In the genomic region with DNA sequence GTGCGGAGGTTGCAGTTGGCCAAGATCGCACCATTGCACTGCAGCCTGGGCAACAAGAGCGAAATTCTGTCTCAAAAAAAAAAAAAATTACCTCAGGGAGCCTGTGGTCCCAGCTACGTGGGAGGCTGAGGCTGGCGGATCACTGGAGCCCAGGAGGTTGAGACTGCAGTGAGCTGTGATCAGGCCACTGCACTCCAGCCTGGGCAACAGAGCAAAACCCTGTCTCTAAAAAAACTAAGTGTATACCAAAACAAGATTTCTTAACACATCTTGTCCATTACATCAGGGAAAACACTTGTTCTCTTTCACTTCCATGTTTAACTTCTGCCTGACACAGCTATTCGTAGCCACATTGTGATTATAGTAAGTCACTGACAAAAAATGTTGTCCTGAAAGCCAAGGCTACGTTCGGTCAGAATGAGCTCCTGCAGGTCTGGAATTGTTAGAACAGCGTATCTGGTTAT, we compare ENCODE assay signal across 8 cellular contexts. TPM values are rescaled to one million over a fixed set of nuclear protein-coding genes. Genes with fewer than 3 reads are reported as not detected.
DNase-seq lines count a peak whose midpoint lies in the region; ATAC-seq, FAIRE-seq and TF ChIP-seq lines count a peak whose summit lies in the region.

No MANE protein-coding gene starts in this region.

- no peak overlapping the region for H3K27ac Mint-ChIP-seq in endodermal cell

- H3K4me1 ChIP-seq in endodermal cell (ENCODE audit: control insufficient read depth, insufficient read depth, low read length) (peaks cover 5% of the 10 kb centered on the region), prostate gland (replicated peaks) (peaks cover 25% of the 10 kb centered on the region)

- intact Hi-C loops in prostate gland (cut with DNase I) = no loop called here

- H3K4me1 Mint-ChIP-seq in endodermal cell = peaks cover 18% of the 10 kb centered on the region

- H3K27me3 Mint-ChIP-seq in endodermal cell (ENCODE audit: insufficient read depth) = no peaks in the 10 kb centered on the region

- no peak for TF ChIP-seq POLR2A in prostate gland (IDR thresholded peaks at IDR 0.05)

- no peak for ATAC-seq in GM18861 (IDR thresholded peaks at IDR 0.05; ENCODE audit: unreplicated experiment)

- H3K4me3 Mint-ChIP-seq in endodermal cell = peak overlapping the region; percentile 76

- WGBS in endodermal cell (ENCODE audit: insufficient coverage in 1 of 2, insufficient read length in 1 of 2), 2 experiments = 89 to 95% methylated on average over 4 to 9 of the region's 9 CpGs
- WGBS in prostate gland = 64% methylated on average over 9 of the region's 9 CpGs

- H3K36me3 Mint-ChIP-seq in endodermal cell (ENCODE audit: low read depth) = peaks cover 17% of the 10 kb centered on the region

- no peaks in the 10 kb centered on the region for H3K9me3 Mint-ChIP-seq in endodermal cell

- no peak overlapping the region for H3K9ac ChIP-seq in endodermal cell (ENCODE audit: extremely low read depth, low read length, poor library complexity, severe bottlenecking)

- peak; percentile 69 for FAIRE-seq in G401.6 (lab: Jason Lieb, UNC)

- H3K27ac ChIP-seq in endodermal cell (ENCODE audit: low read depth, low read length) = no peak overlapping the region
- H3K27ac ChIP-seq in prostate gland = peak overlapping the region; percentile 99 to 100

- no peaks in the 10 kb centered on the region for H3K27me3 ChIP-seq in endodermal cell (ENCODE audit: control insufficient read depth, insufficient read depth, low read length, poor library complexity, severe bottlenecking)
- no peaks in the 10 kb centered on the region for H3K27me3 ChIP-seq in prostate gland (replicated peaks; ENCODE audit: insufficient read depth)

- H3K9me3 ChIP-seq in endodermal cell (ENCODE audit: control insufficient read depth, low read length) (no peaks in the 10 kb centered on the region), prostate gland (no peaks in the 10 kb centered on the region)

- H3K4me3 ChIP-seq in endodermal cell (ENCODE audit: low read length) = no peak overlapping the region
- H3K4me3 ChIP-seq in prostate gland = peak overlapping the region in 1 of 2 donors; percentile 86

- peak; percentile 87 for DNase-seq in NOMO-1 treated with DMSO at 0.1 percent for 48 hours (lab: John Stamatoyannopoulos, UW; ENCODE audit: unreplicated experiment)
- DNase-seq in endodermal cell = no peak
- no peak for DNase-seq in prostate gland (ENCODE audit: low spot score)
- no peak for DNase-seq in NCI-H1105 (lab: John Stamatoyannopoulos, UW)
- DNase-seq in NCI-H2227 treated with DMSO at 0.1 percent for 48 hours (lab: John Stamatoyannopoulos, UW) = no peak
- no peak for DNase-seq in NCI-H128 (lab: John Stamatoyannopoulos, UW; ENCODE audit: unreplicated experiment)

- H3K36me3 ChIP-seq in endodermal cell (ENCODE audit: control insufficient read depth, insufficient read depth, low read length) (no peaks in the 10 kb centered on the region), prostate gland (no peaks in the 10 kb centered on the region)

- TF ChIP-seq CTCF in endodermal cell (conservative IDR thresholded peaks at IDR 0.05) (no peak), prostate gland (IDR thresholded peaks at IDR 0.05) (no peak)

RNA-seq across cellular contexts. Expression of a gene that starts 1.4 kb away (rescaled TPM):
- 10 to 100 TPM; 13.2 to 19.1 TPM for total RNA-seq in endodermal cell
- 27.8 TPM for polyA plus RNA-seq in endodermal cell (2013, experiment 1 of 2)
- 25.8 TPM for polyA plus RNA-seq in endodermal cell (2013, experiment 2 of 2)
- 10 to 100 TPM; 66.0 to 70.9 TPM for total RNA-seq in prostate gland

RNA-seq across cellular contexts. Expression of a gene that starts 2.0 kb away (rescaled TPM):
- total RNA-seq in endodermal cell (10 to 100 TPM; 44.1 to 51.9 TPM), prostate gland (100 to 1,000 TPM in 1 of 2 donors, 10 to 100 TPM in 1; 53.5 to 102 TPM)
- 53.7 TPM for polyA plus RNA-seq in endodermal cell (2013, experiment 1 of 2)
- 48.4 TPM for polyA plus RNA-seq in endodermal cell (2013, experiment 2 of 2)

RNA-seq across cellular contexts. Expression of a gene that starts 9.0 kb away (rescaled TPM):
- 10 to 100 TPM; 26.2 to 28.0 TPM for total RNA-seq in endodermal cell
- polyA plus RNA-seq in endodermal cell (2013, experiment 1 of 2) = 8.5 TPM
- 7.3 TPM for polyA plus RNA-seq in endodermal cell (2013, experiment 2 of 2)
- total RNA-seq in prostate gland = 100 to 1,000 TPM in 1 of 2 donors, 10 to 100 TPM in 1; 92.1 to 114 TPM

RNA-seq across cellular contexts. Expression of a gene that starts 50.2 kb away (rescaled TPM):
- total RNA-seq in endodermal cell (100 to 1,000 TPM; 177 to 221 TPM), prostate gland (100 to 1,000 TPM; 124 to 285 TPM)
- polyA plus RNA-seq in endodermal cell (2013, experiment 1 of 2) = 123 TPM
- polyA plus RNA-seq in endodermal cell (2013, experiment 2 of 2) = 112 TPM

RNA-seq across cellular contexts. Expression of a gene that starts 60.0 kb away (rescaled TPM):
- total RNA-seq in endodermal cell = 1 to 10 TPM; 1.8 to 2.7 TPM
- 2.9 TPM for polyA plus RNA-seq in endodermal cell (2013, experiment 1 of 2)
- 2.5 TPM for polyA plus RNA-seq in endodermal cell (2013, experiment 2 of 2)
- under 1 TPM; 0.68 TPM for total RNA-seq in prostate gland
